9 cellular contexts compared by ENCODE assay signal in the genomic region with DNA sequence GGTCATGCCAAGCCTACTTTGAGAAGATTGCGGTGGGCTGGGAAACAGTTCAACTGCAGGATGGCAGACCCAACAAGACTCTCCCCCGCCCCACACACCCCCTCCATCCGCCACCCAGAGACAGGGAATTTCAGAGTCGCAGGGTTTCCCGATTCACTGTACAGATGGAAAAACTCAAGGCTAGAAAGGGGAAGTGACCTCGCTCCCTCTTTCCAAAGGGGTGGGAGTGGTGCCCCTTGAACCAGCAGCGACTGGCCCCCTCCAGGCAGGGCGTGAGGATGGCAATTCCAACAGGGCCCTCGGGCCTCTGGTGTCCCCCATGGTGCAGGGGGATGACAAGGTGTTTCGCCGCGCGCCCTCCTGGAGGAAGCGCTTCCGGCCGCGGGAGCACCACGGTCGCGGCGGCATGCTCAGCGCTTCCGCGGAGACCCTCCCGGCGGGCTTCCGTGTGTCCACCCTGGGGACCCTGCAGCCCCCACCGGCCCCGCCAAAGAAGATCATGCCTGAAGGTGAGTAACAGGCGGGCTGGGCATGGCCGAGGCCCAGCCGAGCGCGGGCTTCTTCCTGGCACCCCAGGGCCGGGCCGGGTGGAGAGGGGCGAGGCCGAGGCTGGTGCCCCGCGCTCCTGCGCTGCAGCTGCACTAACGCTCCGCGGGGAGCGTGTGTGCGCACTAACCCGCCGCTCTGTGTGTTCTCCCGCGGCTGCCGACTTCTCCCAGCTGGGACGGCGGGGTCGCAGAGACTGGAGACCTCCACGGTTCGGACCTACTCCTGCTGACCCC. TPM values are rescaled to one million over a fixed set of nuclear protein-coding genes. Genes with fewer than 3 reads are reported as not detected.
DNase-seq lines count a peak whose midpoint lies in the region; ATAC-seq and TF ChIP-seq lines count a peak whose summit lies in the region.
"Had no signal": no experiment of that assay in that cellular context is flagged by ENCODE, and none has a peak within 500 bp of the region (broad histone marks: within the 10 kb centered on the region; RNA-seq: fewer than 3 reads in every experiment).

No MANE protein-coding gene starts in this region.

- H4K5ac ChIP-seq in mesendoderm (ENCODE audit: low read length) = no peak overlapping the region

- no peak overlapping the region for H2BK120ac ChIP-seq in mesendoderm (ENCODE audit: low read depth, low read length)

- no peak overlapping the region for H2BK15ac ChIP-seq in mesendoderm (replicated peaks; ENCODE audit: low read depth)

- peak overlapping the region; percentile 7 for H4K8ac ChIP-seq in mesendoderm (ENCODE audit: low read depth, low read length)

- peak overlapping the region; percentile 61 for H3K56ac ChIP-seq in mesendoderm (ENCODE audit: low read length)

- H3K27ac ChIP-seq in duodenal mucosa (ENCODE audit: low read depth, low read length) (no peak overlapping the region), mesendoderm (ENCODE audit: low read depth, low read length) (no peak overlapping the region), testis (no peak overlapping the region)
- H3K27ac ChIP-seq: 22Rv1 had no signal

- TF ChIP-seq POLR2A in testis (IDR thresholded peaks at IDR 0.05) = no peak

- peak overlapping the region; percentile 35 for H3K4me2 ChIP-seq in mesendoderm (ENCODE audit: low read length)

- no peaks in the 10 kb centered on the region for H3K79me1 ChIP-seq in mesendoderm (ENCODE audit: low read length)

- H3K23ac ChIP-seq in mesendoderm (ENCODE audit: low read length) = peak overlapping the region; percentile 75

- no peaks in the 10 kb centered on the region for H3K79me2 ChIP-seq in mesendoderm (ENCODE audit: control insufficient read depth, insufficient read depth, low read length)

- H3K4ac ChIP-seq in mesendoderm (ENCODE audit: low read depth, low read length) = no peak overlapping the region

- H2AK5ac ChIP-seq in mesendoderm (ENCODE audit: low read length) = no peak overlapping the region

- H3K4me1 ChIP-seq in duodenal mucosa (ENCODE audit: control insufficient read depth in 1 of 2, insufficient read depth in 2 of 2, low read length in 2 of 2) (no peaks in the 10 kb centered on the region), mesendoderm (ENCODE audit: control insufficient read depth, low read depth, low read length) (no peaks in the 10 kb centered on the region), testis (no peaks in the 10 kb centered on the region)

- no peak for TF ChIP-seq CTCF in testis (IDR thresholded peaks at IDR 0.05)

- H2BK5ac ChIP-seq in mesendoderm (ENCODE audit: low read length) = no peak overlapping the region

- no peaks in the 10 kb centered on the region for H3K9me3 ChIP-seq in duodenal mucosa (ENCODE audit: control insufficient read depth in 1 of 2, low read length in 2 of 2)
- no peaks in the 10 kb centered on the region for H3K9me3 ChIP-seq in testis

- H3K4me3 ChIP-seq in duodenal mucosa (ENCODE audit: low read depth in 1 of 2, low read length in 2 of 2) (peak overlapping the region; percentile 40 to 47), mesendoderm (ENCODE audit: low read length) (no peak overlapping the region), testis (peak overlapping the region; percentile 36 to 56)

- H3K36me3 ChIP-seq in duodenal mucosa (ENCODE audit: control insufficient read depth in 1 of 2, insufficient read depth in 2 of 2, low read length in 2 of 2) = no peaks in the 10 kb centered on the region
- no peaks in the 10 kb centered on the region for H3K36me3 ChIP-seq in mesendoderm (ENCODE audit: control insufficient read depth, insufficient read depth, low read length)
- H3K36me3 ChIP-seq in testis (ENCODE audit: low read depth, missing control alignments) = no peaks in the 10 kb centered on the region

- H3K9ac ChIP-seq in duodenal mucosa (ENCODE audit: low read depth in 1 of 2, low read length in 2 of 2) = no peak overlapping the region
- peak overlapping the region; percentile 30 for H3K9ac ChIP-seq in mesendoderm (ENCODE audit: low read length)

- WGBS in mesendoderm (ENCODE audit: extremely low coverage, insufficient coverage, low lambda C conversion rate) = no CpG with 5 or more reads among the region's 56 CpGs
- WGBS in testis, 2 donors = 55 to 61% methylated on average over 6 to 49 of the region's 56 CpGs

- intact Hi-C loops in testis (cut with DNase I; ENCODE audit: low total_unique reads) = no loop called here

- H3K27me3 ChIP-seq in duodenal mucosa (ENCODE audit: control insufficient read depth in 1 of 2, insufficient read depth in 2 of 2, low read length in 2 of 2) (peaks cover 25 to 41% of the 10 kb centered on the region in 2 donors), mesendoderm (ENCODE audit: insufficient read depth, low read length, poor library complexity) (no peaks in the 10 kb centered on the region), testis (no peaks in the 10 kb centered on the region)

- H3K18ac ChIP-seq in mesendoderm (ENCODE audit: low read length) = no peak overlapping the region

- peak; percentile 28 for DNase-seq in NCI-H748 (lab: John Stamatoyannopoulos, UW; ENCODE audit: unreplicated experiment)
- DNase-seq in NCI-H748 treated with DMSO at 0.1 percent for 48 hours (lab: John Stamatoyannopoulos, UW) = no peak
- no peak for DNase-seq in mesendoderm
- DNase-seq in testis = no peak

- no peak for ATAC-seq in HG03460 (IDR thresholded peaks at IDR 0.05; ENCODE audit: unreplicated experiment)
- ATAC-seq in GM18909 (IDR thresholded peaks at IDR 0.05; ENCODE audit: poor library complexity, unreplicated experiment) = no peak
- no peak for ATAC-seq in GM21619 (IDR thresholded peaks at IDR 0.05; ENCODE audit: unreplicated experiment)

RNA-seq across cellular contexts. Expression of a gene that starts 10.4 kb away (rescaled TPM):
- polyA plus RNA-seq in mesendoderm (2013, experiment 1 of 2) = 0.13 TPM
- polyA plus RNA-seq in mesendoderm (2013, experiment 2 of 2) = 0.08 TPM
- total RNA-seq in testis = under 1 TPM; 0.25 to 0.47 TPM
- polyA plus RNA-seq in testis (ENCODE audit: insufficient read depth, low read depth, low replicate concordance) = 1.2 TPM

RNA-seq across cellular contexts. Expression of a gene that starts 49.1 kb away (rescaled TPM):
- polyA plus RNA-seq in mesendoderm (2013, experiment 1 of 2) = 0.59 TPM
- polyA plus RNA-seq in mesendoderm (2013, experiment 2 of 2) = 0.83 TPM
- total RNA-seq in testis = 10 to 100 TPM; 27.2 to 33.1 TPM
- polyA plus RNA-seq in testis (ENCODE audit: insufficient read depth, low read depth, low replicate concordance) = 6.6 TPM

RNA-seq across cellular contexts. Expression of a gene that starts 52.1 kb away (rescaled TPM):
- polyA plus RNA-seq in mesendoderm (2013, experiment 1 of 2) = 8.0 TPM
- 8.0 TPM for polyA plus RNA-seq in mesendoderm (2013, experiment 2 of 2)
- total RNA-seq in testis = 10 to 100 TPM; 43.2 to 68.6 TPM
- polyA plus RNA-seq in testis (ENCODE audit: insufficient read depth, low read depth, low replicate concordance) = 61.9 TPM
